In genomic region chr2:9814129-9814868, GRCh38 we compare ENCODE assay signal across 1 cellular context.
TF ChIP-seq lines count a peak whose summit lies in the region.

No MANE protein-coding gene starts in this region.

TF ChIP-seq in WTC11, 78 proteins besides CTCF, POLR2A, EP300 and RAD21 (continued from another document):
- TF ChIP-seq USF2 (CRISPR knock-in tag; IDR thresholded peaks at IDR 0.05): peak; percentile 53; the same call in 1 of the 2 replicates
- no peak for TF ChIP-seq PREB (CRISPR knock-in tag; IDR thresholded peaks at IDR 0.05; ENCODE audit: borderline replicate concordance)
- no peak for TF ChIP-seq ZBTB43 (CRISPR knock-in tag; IDR thresholded peaks at IDR 0.05)
- peak; percentile 74; the same call in 1 of the 2 replicates for TF ChIP-seq HMGXB4 (CRISPR knock-in tag; IDR thresholded peaks at IDR 0.05)
- TF ChIP-seq ARID4B (CRISPR knock-in tag; IDR thresholded peaks at IDR 0.05; ENCODE audit: borderline replicate concordance): no peak
- no peak for TF ChIP-seq ZNF396 (CRISPR knock-in tag; IDR thresholded peaks at IDR 0.05; ENCODE audit: borderline replicate concordance)
